In genomic region chr6:89145962-89146747, GRCh38 we compare ENCODE assay signal across 8 cellular contexts. TPM values are rescaled to one million over a fixed set of nuclear protein-coding genes. Genes with fewer than 3 reads are reported as not detected.
A peak's percentile ranks its signal among the peaks of the same experiment; 100 is the strongest.
DNase-seq lines count a peak whose midpoint lies in the region; ATAC-seq and TF ChIP-seq lines count a peak whose summit lies in the region.

Gene PM20D2 (plus strand): TSS chr6:89146055. CDS start chr6:89146145, 90 bp downstream.

- no peaks in the 10 kb centered on the region for H3K27me3 ChIP-seq in upper lobe of right lung

- intact Hi-C loops in Right ventricle myocardium superior (cut with DNase I), result loop anchor here (5.0 kb wide), 1 partner anchor 64 kb away; the partner anchor contains the start of gene PNRC1
- intact Hi-C loops in upper lobe of right lung (cut with DNase I), result no loop called here

- H3K36me3 ChIP-seq in upper lobe of right lung, result no peaks in the 10 kb centered on the region

- peaks cover 8% of the 10 kb centered on the region for H3K4me1 ChIP-seq in upper lobe of right lung

- H3K36me3 Mint-ChIP-seq in progenitor cell of endocrine pancreas (ENCODE audit: insufficient read depth), result peaks cover 6% of the 10 kb centered on the region

- peaks cover 20% of the 10 kb centered on the region for H3K4me1 Mint-ChIP-seq in progenitor cell of endocrine pancreas (ENCODE audit: low read depth)

- peaks cover 5% of the 10 kb centered on the region for H3K27me3 Mint-ChIP-seq in progenitor cell of endocrine pancreas

- DNase-seq in EH (ENCODE audit: low read depth) (peak; percentile 46), HuH-7.5 (ENCODE audit: low spot score) (peak; percentile 89), SK-N-DZ (ENCODE audit: low spot score) (peak; percentile 63), Right ventricle myocardium superior (peak; percentile 74), progenitor cell of endocrine pancreas (ENCODE audit: low spot score, unreplicated experiment) (peak; percentile 62), upper lobe of right lung (peak; percentile 87)
- DNase-seq in activated naive CD4-positive, alpha-beta T cell treated with anti-CD3 and anti-CD28 coated beads, Interleukin-2, amount 50 U/mL, for 16 hours, result peak; percentile 73

- H3K9me3 ChIP-seq in upper lobe of right lung, result no peaks in the 10 kb centered on the region

- ATAC-seq in GM21529 (IDR thresholded peaks at IDR 0.05; ENCODE audit: unreplicated experiment) (peak; percentile 72), Right ventricle myocardium superior (ENCODE audit: poor library complexity) (peak; percentile 97), upper lobe of right lung (peak; percentile 96)

- peak within 1 kb of the TSS; percentile 81 for H3K4me3 ChIP-seq in upper lobe of right lung

- H3K9me3 Mint-ChIP-seq in progenitor cell of endocrine pancreas (ENCODE audit: low read depth), result no peaks in the 10 kb centered on the region

- H3K4me3 Mint-ChIP-seq in progenitor cell of endocrine pancreas (ENCODE audit: low read depth), result peak within 1 kb of the TSS; percentile 81

- H3K27ac Mint-ChIP-seq in progenitor cell of endocrine pancreas, result peak within 1 kb of the TSS; percentile 95

- H3K27ac ChIP-seq in upper lobe of right lung, result peak within 1 kb of the TSS; percentile 80

- TF ChIP-seq CTCF in progenitor cell of endocrine pancreas (IDR thresholded peaks at IDR 0.05; ENCODE audit: unreplicated experiment), result no peak
- no peak for TF ChIP-seq CTCF in upper lobe of right lung (IDR thresholded peaks at IDR 0.05)

RNA-seq across cellular contexts. Expression of gene PM20D2, which starts in this region (rescaled TPM):
- polyA plus RNA-seq in SK-N-DZ (2014; cell fraction: cytosol; rRNA removed), result 39.7 and 40.5 TPM in 2 replicates
- 19.9 and 21.3 TPM in 2 replicates for polyA plus RNA-seq in SK-N-DZ (2014; cell fraction: nucleus; rRNA removed)
- total RNA-seq in Right ventricle myocardium superior, result 11.1 TPM
- total RNA-seq in progenitor cell of endocrine pancreas, result 20.0 and 20.8 TPM in 2 replicates
- total RNA-seq in upper lobe of right lung, result 7.1 TPM

Comparison
In these comparisons a context has a peak if more than half of its experiments do, and no peak if none do; other contexts are left out.
1. Peak in every context shown above with its lines: DNase-seq, ATAC-seq, H3K4me3 ChIP-seq and H3K27ac ChIP-seq.